20 cellular contexts compared by ENCODE assay signal in the genomic region with DNA sequence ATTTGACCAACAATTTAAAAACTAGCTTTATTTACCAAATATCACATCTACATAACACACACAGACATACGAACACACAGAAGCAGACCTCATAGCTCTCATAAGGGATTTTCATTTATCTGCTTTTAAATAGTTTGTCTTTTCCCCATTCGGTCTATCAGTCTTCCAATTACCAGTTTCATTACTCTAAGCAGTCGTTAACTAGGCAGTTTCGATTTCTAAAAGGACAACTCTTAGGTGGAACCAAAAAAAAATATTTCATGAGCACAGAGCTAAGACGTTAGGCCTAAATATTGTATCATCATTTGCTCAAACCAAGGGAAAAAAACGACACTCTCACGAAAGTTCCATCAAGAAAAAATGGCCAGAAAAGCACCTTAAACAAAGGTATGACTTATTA.
DNase-seq lines count a peak whose midpoint lies in the region; ATAC-seq, FAIRE-seq and TF ChIP-seq lines count a peak whose summit lies in the region.
"Had no signal": no experiment of that assay in that cellular context is flagged by ENCODE, and none has a peak within 500 bp of the region (broad histone marks: within the 10 kb centered on the region; RNA-seq: fewer than 3 reads in every experiment).

No MANE protein-coding gene starts in this region.

- H3K4me1 ChIP-seq in MM.1S (ENCODE audit: low read length) (no peaks in the 10 kb centered on the region), astrocyte (ENCODE audit: insufficient read depth, low read length) (no peaks in the 10 kb centered on the region), upper lobe of right lung (no peaks in the 10 kb centered on the region)
- H3K4me1 ChIP-seq: BLaER1 treated with 17β-estradiol and CSF1 and Interleukin-3, amounts not matched to agents 10 nM and 100 nM; Caco-2 had no signal

- no peak overlapping the region for H3K4me3 Mint-ChIP-seq in astrocyte (ENCODE audit: unreplicated experiment)
- H3K4me3 Mint-ChIP-seq: B cell; CD4-positive, alpha-beta T cell; CD8-positive, alpha-beta T cell had no signal

- DNase-seq in MM.1S (peak; percentile 46), astrocyte (ENCODE audit: low read depth) (no peak), upper lobe of right lung (no peak), H54 (ENCODE audit: insufficient read length, low spot score) (no peak)
- DNase-seq: 8988T; AML-193; Caco-2; Calu3; CD4-positive, alpha-beta T cell; CD8-positive, alpha-beta T cell; DMS79 treated with DMSO at 0.1 percent for 48 hours; GF-D8 had no signal

- no peaks in the 10 kb centered on the region for H3K79me2 ChIP-seq in MM.1S (ENCODE audit: low read length)
- no peaks in the 10 kb centered on the region for H3K79me2 ChIP-seq in astrocyte (ENCODE audit: insufficient read depth, low read length)

- H3K4me3 ChIP-seq in MM.1S (ENCODE audit: low read length) (no peak overlapping the region), astrocyte (ENCODE audit: insufficient read depth, low read depth, low read length) (no peak overlapping the region), upper lobe of right lung (no peak overlapping the region)
- H3K4me3 ChIP-seq: BLaER1 treated with 17β-estradiol and CSF1 and Interleukin-3, amounts not matched to agents 10 nM and 100 nM had no signal

- TF ChIP-seq POLR2A in H54 (IDR thresholded peaks at IDR 0.05; ENCODE audit: low read depth, low read length): no peak

- H4K20me1 ChIP-seq in MM.1S (ENCODE audit: insufficient read depth, low read length) (no peaks in the 10 kb centered on the region), astrocyte (ENCODE audit: insufficient read depth, low read length) (no peaks in the 10 kb centered on the region)
- H4K20me1 ChIP-seq: BLaER1 treated with 17β-estradiol and CSF1 and Interleukin-3, amounts not matched to agents 10 nM and 100 nM had no signal

- intact Hi-C loops in upper lobe of right lung (cut with DNase I): no loop called here

- H3K27ac ChIP-seq in MM.1S (ENCODE audit: low read length): no peak overlapping the region
- no peak overlapping the region for H3K27ac ChIP-seq in astrocyte (ENCODE audit: low read depth, low read length)
- H3K27ac ChIP-seq in upper lobe of right lung: no peak overlapping the region
- H3K27ac ChIP-seq: BLaER1 treated with 17β-estradiol and CSF1 and Interleukin-3, amounts not matched to agents 10 nM and 100 nM; C4-2B had no signal

- no peaks in the 10 kb centered on the region for H3F3A ChIP-seq in MM.1S (ENCODE audit: insufficient read depth, low read length)

- H2AFZ ChIP-seq in MM.1S (ENCODE audit: low read length) (no peak overlapping the region), astrocyte (ENCODE audit: low read depth, low read length) (no peak overlapping the region)

- no peaks in the 10 kb centered on the region for H3K9me3 Mint-ChIP-seq in astrocyte (ENCODE audit: unreplicated experiment)
- H3K9me3 Mint-ChIP-seq: CD4-positive, alpha-beta T cell; CD8-positive, alpha-beta T cell had no signal

- H3K36me3 Mint-ChIP-seq in astrocyte (ENCODE audit: low read depth, unreplicated experiment): no peaks in the 10 kb centered on the region
- H3K36me3 Mint-ChIP-seq: CD8-positive, alpha-beta T cell had no signal

- TF ChIP-seq CTCF in MM.1S (IDR thresholded peaks at IDR 0.05; ENCODE audit: low read length) (no peak), astrocyte (IDR thresholded peaks at IDR 0.05; ENCODE audit: insufficient read depth, low read depth, low read length) (no peak), upper lobe of right lung (IDR thresholded peaks at IDR 0.05) (no peak)

- H3K36me3 ChIP-seq in MM.1S (replicated peaks; ENCODE audit: insufficient read depth, low read length): no peaks in the 10 kb centered on the region
- H3K36me3 ChIP-seq in astrocyte (ENCODE audit: insufficient read depth, low read length): no peaks in the 10 kb centered on the region
- no peaks in the 10 kb centered on the region for H3K36me3 ChIP-seq in upper lobe of right lung
- H3K36me3 ChIP-seq: BLaER1 treated with 17β-estradiol and CSF1 and Interleukin-3, amounts not matched to agents 10 nM and 100 nM had no signal

- H3K27me3 ChIP-seq in MM.1S (replicated peaks; ENCODE audit: insufficient read depth, low read length): no peaks in the 10 kb centered on the region
- H3K27me3 ChIP-seq in astrocyte (ENCODE audit: insufficient read depth, low read length): no peaks in the 10 kb centered on the region
- no peaks in the 10 kb centered on the region for H3K27me3 ChIP-seq in upper lobe of right lung

- no peak for ATAC-seq in esophagus mucosa
- ATAC-seq in upper lobe of right lung: no peak
- ATAC-seq: CD8-positive, alpha-beta T cell had no signal

- H3K4me2 ChIP-seq in MM.1S (ENCODE audit: low read depth, low read length) (no peak overlapping the region), astrocyte (ENCODE audit: low read length) (no peak overlapping the region)
- H3K4me2 ChIP-seq: BLaER1 treated with 17β-estradiol and CSF1 and Interleukin-3, amounts not matched to agents 10 nM and 100 nM had no signal

- H3K27me3 Mint-ChIP-seq in astrocyte (ENCODE audit: low read depth, unreplicated experiment): no peaks in the 10 kb centered on the region
- H3K27me3 Mint-ChIP-seq: B cell; CD4-positive, alpha-beta T cell had no signal

- H3K9me2 ChIP-seq in MM.1S (replicated peaks; ENCODE audit: insufficient read depth, low read length): no peaks in the 10 kb centered on the region

- FAIRE-seq in astrocyte (lab: Jason Lieb, UNC): peak; percentile 60
- no peak for FAIRE-seq in H54 (lab: Jason Lieb, UNC)
- FAIRE-seq: A204.1, D721Med, G401.6, GM19239 had no signal

- H3K4me1 Mint-ChIP-seq in astrocyte (ENCODE audit: low read depth, unreplicated experiment): no peaks in the 10 kb centered on the region
- H3K4me1 Mint-ChIP-seq: B cell had no signal

- H3K9ac ChIP-seq in MM.1S (ENCODE audit: low read length) (no peak overlapping the region), astrocyte (ENCODE audit: low read length) (no peak overlapping the region)
- H3K9ac ChIP-seq: BLaER1 treated with 17β-estradiol and CSF1 and Interleukin-3, amounts not matched to agents 10 nM and 100 nM had no signal

- H3K9me3 ChIP-seq in MM.1S (replicated peaks; ENCODE audit: insufficient read depth, low read length): no peaks in the 10 kb centered on the region
- no peaks in the 10 kb centered on the region for H3K9me3 ChIP-seq in astrocyte (ENCODE audit: insufficient read depth, low read depth, low read length)
- no peaks in the 10 kb centered on the region for H3K9me3 ChIP-seq in upper lobe of right lung
- H3K9me3 ChIP-seq: Caco-2 had no signal

- no peak overlapping the region for H3K27ac Mint-ChIP-seq in astrocyte (ENCODE audit: unreplicated experiment)
- H3K27ac Mint-ChIP-seq: B cell; CD4-positive, alpha-beta T cell; CD8-positive, alpha-beta T cell had no signal
